In the genomic region with DNA sequence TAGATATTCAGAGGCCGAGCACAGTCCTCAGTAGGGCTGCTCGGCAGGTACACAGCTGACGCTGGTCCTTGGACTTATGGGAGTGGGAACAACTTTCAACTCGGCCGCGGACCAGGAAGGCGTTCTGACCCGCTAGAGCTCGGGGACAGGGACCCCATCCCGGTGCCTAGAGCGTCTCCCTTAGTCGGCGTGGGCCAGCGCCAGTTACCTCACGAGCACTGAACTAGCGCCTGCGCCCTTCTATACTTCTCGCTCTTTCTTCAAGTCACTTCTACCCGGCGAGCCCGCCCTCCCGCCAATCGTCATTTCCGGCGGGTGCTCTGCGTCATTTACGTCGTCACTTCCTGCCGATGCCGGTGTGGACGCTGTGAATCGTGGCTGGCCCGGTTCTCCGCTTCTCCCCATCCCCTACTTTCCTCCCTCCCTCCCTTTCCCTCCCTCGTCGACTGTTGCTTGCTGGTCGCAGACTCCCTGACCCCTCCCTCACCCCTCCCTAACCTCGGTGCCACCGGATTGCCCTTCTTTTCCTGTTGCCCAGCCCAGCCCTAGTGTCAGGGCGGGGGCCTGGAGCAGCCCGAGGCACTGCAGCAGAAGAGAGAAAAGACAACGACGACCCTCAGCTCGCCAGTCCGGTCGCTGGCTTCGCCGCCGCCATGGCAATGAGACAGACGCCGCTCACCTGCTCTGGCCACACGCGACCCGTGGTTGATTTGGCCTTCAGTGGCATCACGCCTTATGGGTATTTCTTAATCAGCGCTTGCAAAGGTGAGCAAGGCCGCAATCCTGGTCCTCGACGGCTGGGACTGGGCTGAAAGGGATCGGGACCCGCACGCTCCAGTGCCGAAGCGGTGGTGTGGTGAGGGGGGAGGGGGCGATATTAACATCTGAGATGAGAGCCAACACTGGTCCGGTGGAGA, we compare ENCODE assay signal across 8 cellular contexts. TPM values are rescaled to one million over a fixed set of nuclear protein-coding genes. Genes with fewer than 3 reads are reported as not detected.
DNase-seq lines count a peak whose midpoint lies in the region; ATAC-seq, FAIRE-seq and TF ChIP-seq lines count a peak whose summit lies in the region.

A gene with protein sequence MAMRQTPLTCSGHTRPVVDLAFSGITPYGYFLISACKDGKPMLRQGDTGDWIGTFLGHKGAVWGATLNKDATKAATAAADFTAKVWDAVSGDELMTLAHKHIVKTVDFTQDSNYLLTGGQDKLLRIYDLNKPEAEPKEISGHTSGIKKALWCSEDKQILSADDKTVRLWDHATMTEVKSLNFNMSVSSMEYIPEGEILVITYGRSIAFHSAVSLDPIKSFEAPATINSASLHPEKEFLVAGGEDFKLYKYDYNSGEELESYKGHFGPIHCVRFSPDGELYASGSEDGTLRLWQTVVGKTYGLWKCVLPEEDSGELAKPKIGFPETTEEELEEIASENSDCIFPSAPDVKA (plus strand): TSS at position 333 of the 917 bp plus-strand sequence. CDS start 321 bp downstream, at position 654.

- BruUV-seq in Calu3 (replicated peaks; lab: Mats Ljungman, UMichigan): TSS peak; percentile 31

- H3K4me3 ChIP-seq in HUES64 (ENCODE audit: low read length) (peak within 1 kb of the TSS; percentile 95), OCI-LY1 (ENCODE audit: low read depth, low read length, poor library complexity, severe bottlenecking) (peak within 1 kb of the TSS; percentile 96)

- CTCF ChIA-PET in Calu3 (lab: Charles Lee): interaction anchor here (0.5 to 1.0 kb wide), 3 partner anchors 10 to 476 kb away, joined by 3 to 7 read pairs (median 3); no protein-coding TSS in a partner anchor

- H3K27ac Mint-ChIP-seq in Calu3 (ENCODE audit: unreplicated experiment): peak within 1 kb of the TSS; percentile 99
- H3K27ac Mint-ChIP-seq in mesothelial cell of epicardium: peak within 1 kb of the TSS; percentile 100

- H3K9me3 ChIP-seq in HUES64 (ENCODE audit: insufficient read depth, low read depth, low read length) (no peaks in the 10 kb centered on the region), OCI-LY1 (ENCODE audit: low read length) (no peaks in the 10 kb centered on the region)

- H3K27me3 Mint-ChIP-seq in Calu3 (ENCODE audit: unreplicated experiment) (no peaks in the 10 kb centered on the region), mesothelial cell of epicardium (ENCODE audit: low read depth) (no peaks in the 10 kb centered on the region)

- H3K4me3 Mint-ChIP-seq in Calu3 (ENCODE audit: low read depth, unreplicated experiment): peak within 1 kb of the TSS; percentile 79
- H3K4me3 Mint-ChIP-seq in mesothelial cell of epicardium: peak within 1 kb of the TSS; percentile 94

- peak within 1 kb of the TSS; percentile 100 for H3K4me2 ChIP-seq in OCI-LY1 (ENCODE audit: low read length)

- no peaks in the 10 kb centered on the region for H3F3A ChIP-seq in OCI-LY1 (ENCODE audit: insufficient read depth, low read length)

- H3K27ac ChIP-seq in HUES64 (ENCODE audit: low read depth, low read length): peak within 1 kb of the TSS; percentile 98
- peak within 1 kb of the TSS; percentile 83 for H3K27ac ChIP-seq in OCI-LY1 (ENCODE audit: low read depth, low read length, poor library complexity, severe bottlenecking)

- peak within 1 kb of the TSS; percentile 95 for H3K9ac ChIP-seq in HUES64 (ENCODE audit: low read depth, low read length)
- H3K9ac ChIP-seq in OCI-LY1 (ENCODE audit: low read length): peak within 1 kb of the TSS; percentile 96

- H3K79me2 ChIP-seq in OCI-LY1 (ENCODE audit: insufficient read depth, low read length): peaks cover 50% of the 10 kb centered on the region

- H3K4me1 ChIP-seq in HUES64 (ENCODE audit: insufficient read depth, low read length): peaks cover 9% of the 10 kb centered on the region; the same call in 1 of the 2 replicates
- H3K4me1 ChIP-seq in OCI-LY1 (ENCODE audit: insufficient read depth, low read length, severe bottlenecking): peaks cover 26% of the 10 kb centered on the region

- no peaks in the 10 kb centered on the region; the same call in 1 of the 2 replicates for H4K20me1 ChIP-seq in OCI-LY1 (ENCODE audit: insufficient read depth, low read length)

- ATAC-seq in GM21447 (IDR thresholded peaks at IDR 0.05; ENCODE audit: unreplicated experiment): peak; percentile 96

- H3K27me3 ChIP-seq in HUES64 (ENCODE audit: insufficient read depth, low read length) (no peaks in the 10 kb centered on the region), OCI-LY1 (ENCODE audit: insufficient read depth, low read length) (no peaks in the 10 kb centered on the region)

- H3K36me3 ChIP-seq in HUES64 (ENCODE audit: insufficient read depth, low read length) (peaks cover 33% of the 10 kb centered on the region), OCI-LY1 (ENCODE audit: insufficient read depth, low read length) (peaks cover 34% of the 10 kb centered on the region; the same call in 1 of the 2 replicates)

- H3K4me1 Mint-ChIP-seq in Calu3 (ENCODE audit: low read depth, unreplicated experiment): peaks cover 45% of the 10 kb centered on the region
- H3K4me1 Mint-ChIP-seq in mesothelial cell of epicardium: peaks cover 40% of the 10 kb centered on the region

- H2AFZ ChIP-seq in OCI-LY1 (ENCODE audit: low read length): peak within 1 kb of the TSS; percentile 19; the same call in 1 of the 2 replicates

- peak; percentile 95 for DNase-seq in Calu3
- DNase-seq in activated CD8-positive, alpha-beta memory T cell treated with anti-CD3 and anti-CD28 coated beads, Interleukin-2, amount 50 U/mL, for 4 hours: peak; percentile 97
- DNase-seq in mesothelial cell of epicardium (ENCODE audit: low spot score in 2 of 2, unreplicated experiment in 2 of 2): peak; percentile 88 to 98
- DNase-seq in stimulated activated CD8-positive, alpha-beta memory T cell treated with anti-CD3 and anti-CD28 coated beads, Interleukin-15, amount 100 ng/mL, for 48 hours (ENCODE audit: low read depth in 2 of 2): peak; percentile 90 to 92

- H3K9me3 Mint-ChIP-seq in Calu3 (ENCODE audit: low read depth, unreplicated experiment): no peaks in the 10 kb centered on the region
- no peaks in the 10 kb centered on the region for H3K9me3 Mint-ChIP-seq in mesothelial cell of epicardium

- peaks cover 60% of the 10 kb centered on the region for H3K36me3 Mint-ChIP-seq in Calu3 (ENCODE audit: insufficient read depth, unreplicated experiment)
- H3K36me3 Mint-ChIP-seq in mesothelial cell of epicardium: peaks cover 10% of the 10 kb centered on the region

- H3K9me2 ChIP-seq in OCI-LY1 (ENCODE audit: low read depth, low read length): no peaks in the 10 kb centered on the region

- TF ChIP-seq CTCF in Calu3 (IDR thresholded peaks at IDR 0.05; ENCODE audit: unreplicated experiment) (no peak), OCI-LY1 (IDR thresholded peaks at IDR 0.05; ENCODE audit: low read length) (no peak), mesothelial cell of epicardium (IDR thresholded peaks at IDR 0.05; ENCODE audit: unreplicated experiment) (no peak)

- WGBS in HUES64: under 1% methylated on average over 65 of the region's 66 CpGs

- intact Hi-C loops in Calu3 (cut with micrococcal nuclease; ENCODE audit: unreplicated experiment): loop anchor here (10.0 kb wide), 1 partner anchor 608 kb away; no protein-coding TSS in a partner anchor

- FAIRE-seq in endometrium (lab: Jason Lieb, UNC): peak; percentile 93

RNA-seq across cellular contexts. Expression of the gene that starts here (rescaled TPM):
- 119 and 124 TPM in 2 replicates for total RNA-seq in Calu3 (2022)
- 188 TPM for polyA plus RNA-seq in HUES64 (2013, experiment 1 of 2)
- polyA plus RNA-seq in HUES64 (2013, experiment 2 of 2): 199 TPM
- 108 to 110 TPM (median 109 TPM) in 3 replicates for total RNA-seq in mesothelial cell of epicardium

Comparison
In these comparisons a context has a peak if more than half of its experiments do, and no peak if none do; other contexts are left out.
1. Peak in every context shown above with its lines: DNase-seq, ATAC-seq, H3K4me3 ChIP-seq and H3K27ac ChIP-seq.